Comparison of ENCODE assay signal across 8 cellular contexts in genomic region chr3:167380004-167380689, GRCh38. TPM values are rescaled to one million over a fixed set of nuclear protein-coding genes. Genes with fewer than 3 reads are reported as not detected.
A peak's percentile ranks its signal among the peaks of the same experiment; 100 is the strongest.
DNase-seq lines count a peak whose midpoint lies in the region; ATAC-seq and TF ChIP-seq lines count a peak whose summit lies in the region.

ZBBX (minus strand) TSS chr3:167380297; CDS start chr3:167372901, 7,396 bp downstream.

- peak within 1 kb of the TSS; percentile 80 for H3K4me3 Mint-ChIP-seq in activated T-cell treated with anti-CD3 and anti-CD28 coated beads, Interleukin-2, amount 50 U/mL, for 24 hours
- peak within 1 kb of the TSS; percentile 68 to 92 (median 87) for H3K4me3 Mint-ChIP-seq in naive B cell
- H3K4me3 Mint-ChIP-seq in stimulated activated effector memory CD8-positive, alpha-beta T cell treated with anti-CD3 and anti-CD28 coated beads, Interleukin-12 subunit alpha, Interleukin-12 subunit beta, amount 100 ng/mL, for 72 hours: peak within 1 kb of the TSS; percentile 55

- H3K4me1 ChIP-seq in PC-3 (ENCODE audit: insufficient read depth, low read length): no peaks in the 10 kb centered on the region

- H2AFZ ChIP-seq in PC-3 (ENCODE audit: low read length): peak within 1 kb of the TSS; percentile 16

- H3K27me3 Mint-ChIP-seq in activated T-cell treated with anti-CD3 and anti-CD28 coated beads, Interleukin-2, amount 50 U/mL, for 24 hours: peaks cover 14% of the 10 kb centered on the region
- H3K27me3 Mint-ChIP-seq in naive B cell: peaks cover 10 to 20% (median 14%) of the 10 kb centered on the region in 3 donors

- no peaks in the 10 kb centered on the region for H3F3A ChIP-seq in PC-3 (ENCODE audit: low read length, unreplicated experiment)

- H3K9me2 ChIP-seq in PC-3 (replicated peaks; ENCODE audit: low read length): no peaks in the 10 kb centered on the region

- DNase-seq in DMS 273 treated with DMSO at 0.1 percent for 48 hours (lab: John Stamatoyannopoulos, UW): peak; percentile 83
- peak; percentile 94 for DNase-seq in PC-3
- peak; percentile 89 for DNase-seq in activated T-cell treated with anti-CD3 and anti-CD28 coated beads, Interleukin-2, amount 50 U/mL, for 24 hours
- DNase-seq in fibroblast of gingiva (ENCODE audit: low read depth): peak; percentile 49
- peak; percentile 89 for DNase-seq in naive B cell
- DNase-seq in stimulated activated effector memory CD8-positive, alpha-beta T cell treated with anti-CD3 and anti-CD28 coated beads, Interleukin-12 subunit alpha, Interleukin-12 subunit beta, amount 100 ng/mL, for 72 hours (ENCODE audit: low spot score in 2 of 2): peak; percentile 68 to 92

- BruUV-seq in PC-3 (replicated peaks; lab: Mats Ljungman, UMichigan): no TSS peak

- intact Hi-C loops in PC-3 (cut with micrococcal nuclease): no loop called here

- ATAC-seq in GM21717 (IDR thresholded peaks at IDR 0.05; ENCODE audit: unreplicated experiment) (peak; percentile 100), PC-3 (peak; percentile 97), naive B cell (ENCODE audit: low read depth in 2 of 2) (peak; percentile 97 to 98)
- ATAC-seq in stimulated activated effector memory CD8-positive, alpha-beta T cell treated with anti-CD3 and anti-CD28 coated beads, Interleukin-12 subunit alpha, Interleukin-12 subunit beta, amount 100 ng/mL, for 72 hours: peak; percentile 89

- H3K27ac ChIP-seq in PC-3 (ENCODE audit: low read length): no peak within 1 kb of the TSS

- no peaks in the 10 kb centered on the region for H4K20me1 ChIP-seq in PC-3 (ENCODE audit: low read length)

- CTCF ChIA-PET in PC-3 (lab: Charles Lee): interaction anchor here (0.6 to 1.1 kb wide), 5 partner anchors 45 to 1691 kb away, joined by 3 to 7 read pairs (median 3); no protein-coding TSS in a partner anchor

- H3K4me2 ChIP-seq in PC-3 (ENCODE audit: low read length): peak within 1 kb of the TSS; percentile 58

- no peak within 1 kb of the TSS for H3K9ac ChIP-seq in PC-3 (ENCODE audit: low read length)

- H3K4me1 Mint-ChIP-seq in activated T-cell treated with anti-CD3 and anti-CD28 coated beads, Interleukin-2, amount 50 U/mL, for 24 hours (ENCODE audit: low read depth): peaks cover 10% of the 10 kb centered on the region
- peaks cover 4 to 11% (median 10%) of the 10 kb centered on the region in 3 donors for H3K4me1 Mint-ChIP-seq in naive B cell
- H3K4me1 Mint-ChIP-seq in stimulated activated effector memory CD8-positive, alpha-beta T cell treated with anti-CD3 and anti-CD28 coated beads, Interleukin-12 subunit alpha, Interleukin-12 subunit beta, amount 100 ng/mL, for 72 hours: peaks cover 7% of the 10 kb centered on the region

- TF ChIP-seq EP300 in Ishikawa (IDR thresholded peaks at IDR 0.05; ENCODE audit: borderline replicate concordance): 0 out of 2 replicates have a peak, but pooled peaks have one; percentile 40

- H3K27ac Mint-ChIP-seq in activated T-cell treated with anti-CD3 and anti-CD28 coated beads, Interleukin-2, amount 50 U/mL, for 24 hours: peak within 1 kb of the TSS; percentile 14
- H3K27ac Mint-ChIP-seq in naive B cell: peak within 1 kb of the TSS; percentile 75 to 94 (median 89)
- no peak within 1 kb of the TSS for H3K27ac Mint-ChIP-seq in stimulated activated effector memory CD8-positive, alpha-beta T cell treated with anti-CD3 and anti-CD28 coated beads, Interleukin-12 subunit alpha, Interleukin-12 subunit beta, amount 100 ng/mL, for 72 hours

- peak within 1 kb of the TSS; percentile 45 for H3K4me3 ChIP-seq in PC-3 (ENCODE audit: low read length)

- peak; percentile 81 for TF ChIP-seq RAD21 in Ishikawa (IDR thresholded peaks at IDR 0.05; ENCODE audit: low read depth)

- no peaks in the 10 kb centered on the region for H3K36me3 ChIP-seq in PC-3 (ENCODE audit: low read depth, low read length)

- H3K27me3 ChIP-seq in PC-3 (ENCODE audit: low read length): no peaks in the 10 kb centered on the region

- no peaks in the 10 kb centered on the region for H3K9me3 Mint-ChIP-seq in activated T-cell treated with anti-CD3 and anti-CD28 coated beads, Interleukin-2, amount 50 U/mL, for 24 hours
- no peaks in the 10 kb centered on the region for H3K9me3 Mint-ChIP-seq in naive B cell
- no peaks in the 10 kb centered on the region for H3K9me3 Mint-ChIP-seq in stimulated activated effector memory CD8-positive, alpha-beta T cell treated with anti-CD3 and anti-CD28 coated beads, Interleukin-12 subunit alpha, Interleukin-12 subunit beta, amount 100 ng/mL, for 72 hours

- no peaks in the 10 kb centered on the region for H3K36me3 Mint-ChIP-seq in activated T-cell treated with anti-CD3 and anti-CD28 coated beads, Interleukin-2, amount 50 U/mL, for 24 hours (ENCODE audit: low read depth)
- H3K36me3 Mint-ChIP-seq in naive B cell: no peaks in the 10 kb centered on the region
- no peaks in the 10 kb centered on the region for H3K36me3 Mint-ChIP-seq in stimulated activated effector memory CD8-positive, alpha-beta T cell treated with anti-CD3 and anti-CD28 coated beads, Interleukin-12 subunit alpha, Interleukin-12 subunit beta, amount 100 ng/mL, for 72 hours

- no peaks in the 10 kb centered on the region for H3K79me2 ChIP-seq in PC-3 (ENCODE audit: low read length)

- POLR2A ChIA-PET in PC-3 (lab: Charles Lee; ENCODE audit: unreplicated experiment): interaction anchor here (0.6 kb wide), 1 partner anchor 17 kb away, joined by 5 read pairs; no protein-coding TSS in a partner anchor

- peak; percentile 90 for TF ChIP-seq CTCF in PC-3 (conservative IDR thresholded peaks at IDR 0.05; ENCODE audit: low read depth, low read length)

- no peaks in the 10 kb centered on the region for H3K9me3 ChIP-seq in PC-3 (ENCODE audit: low read length)

TF ChIP-seq in Ishikawa, 13 proteins besides CTCF, POLR2A, EP300 and RAD21:
- TF ChIP-seq EGR1 (IDR thresholded peaks at IDR 0.05) (peak; percentile 37; the same call in 1 of the 2 replicates), CEBPB (IDR thresholded peaks at IDR 0.05) (no peak), MAX (IDR thresholded peaks at IDR 0.05) (0 out of 2 replicates have a peak, but pooled peaks have one; percentile 3), ZBTB7A (IDR thresholded peaks at IDR 0.05; ENCODE audit: low read depth) (peak; percentile 96), TAF1 (IDR thresholded peaks at IDR 0.05; ENCODE audit: low read depth) (no peak), YY1 (IDR thresholded peaks at IDR 0.05; ENCODE audit: low read depth) (peak; percentile 41; the same call in 1 of the 2 replicates), FOXM1 (IDR thresholded peaks at IDR 0.05; ENCODE audit: borderline replicate concordance, low read depth) (peak; percentile 71; the same call in 1 of the 2 replicates)

RNA-seq across cellular contexts. Expression of gene ZBBX, which starts in this region (rescaled TPM):
- total RNA-seq in PC-3 (2014; rRNA removed): 1.0 TPM in 1 of 2 replicates, not detected in the other
- not detected for polyA plus RNA-seq in naive B cell (ENCODE audit: low read depth in 6 of 6)

Comparison
In these comparisons a context has a peak if more than half of its experiments do, and no peak if none do; other contexts are left out.
1. Peak in DNase-seq and ATAC-seq in naive B cell; RNA of the gene not detected or under 1 TPM.